Comparison of ENCODE assay signal across 1 cellular context in the genomic region with DNA sequence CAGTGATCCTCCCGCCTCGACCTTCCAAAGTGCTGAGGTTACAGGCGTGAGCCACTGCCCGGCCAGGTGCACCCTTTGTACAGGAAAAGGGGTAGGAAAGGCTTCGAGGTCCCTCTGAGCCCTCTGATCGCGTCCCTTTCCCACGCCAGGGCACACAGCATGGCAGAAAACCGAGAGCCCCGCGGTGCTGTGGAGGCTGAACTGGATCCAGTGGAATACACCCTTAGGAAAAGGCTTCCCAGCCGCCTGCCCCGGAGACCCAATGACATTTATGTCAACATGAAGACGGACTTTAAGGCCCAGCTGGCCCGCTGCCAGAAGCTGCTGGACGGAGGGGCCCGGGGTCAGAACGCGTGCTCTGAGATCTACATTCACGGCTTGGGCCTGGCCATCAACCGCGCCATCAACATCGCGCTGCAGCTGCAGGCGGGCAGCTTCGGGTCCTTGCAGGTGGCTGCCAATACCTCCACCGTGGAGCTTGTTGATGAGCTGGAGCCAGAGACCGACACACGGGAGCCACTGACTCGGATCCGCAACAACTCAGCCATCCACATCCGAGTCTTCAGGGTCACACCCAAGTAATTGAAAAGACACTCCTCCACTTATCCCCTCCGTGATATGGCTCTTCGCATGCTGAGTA.
TF ChIP-seq lines count a peak whose summit lies in the region.

No MANE protein-coding gene starts in this region.

TF ChIP-seq in K562, 482 proteins besides CTCF, POLR2A, EP300 and RAD21 (continued from another document):
- TF ChIP-seq HMGN3 (IDR thresholded peaks at IDR 0.05; ENCODE audit: borderline replicate concordance, extremely low read depth, insufficient read length, low read depth, low read length) (peak; percentile 18), AFF1 (IDR thresholded peaks at IDR 0.05; ENCODE audit: low read depth in 1 of 2, partially characterized antibody in 2 of 2) (no peak), GABPB1 (CRISPR knock-in tag; IDR thresholded peaks at IDR 0.05) (0 out of 2 replicates have a peak, but pooled peaks have one; percentile 41), U2AF1 (optimal IDR thresholded peaks at IDR 0.05; ENCODE audit: low read depth, low read length) (no peak), NELFE (IDR thresholded peaks at IDR 0.05; ENCODE audit: insufficient read depth, insufficient read length) (no peak), ZNF146 (CRISPR knock-in tag; IDR thresholded peaks at IDR 0.05; ENCODE audit: unreplicated experiment) (no peak), TAF7 (tag; IDR thresholded peaks at IDR 0.05) (no peak), SMC3 (conservative IDR thresholded peaks at IDR 0.05; ENCODE audit: insufficient read depth, low read depth, low read length) (0 out of 2 replicates have a peak, but pooled peaks have one; percentile 6), THAP12 (CRISPR knock-in tag; IDR thresholded peaks at IDR 0.05) (no peak), PRDM10 (IDR thresholded peaks at IDR 0.05; ENCODE audit: partially characterized antibody) (no peak), ATF3 (IDR thresholded peaks at IDR 0.05) (no peak), ATF3 (CRISPR knock-in tag; conservative IDR thresholded peaks at IDR 0.05) (no peak), ZNF79 (CRISPR knock-in tag; IDR thresholded peaks at IDR 0.05; ENCODE audit: low read depth) (no peak), FOXA3 (CRISPR knock-in tag; conservative IDR thresholded peaks at IDR 0.05 in 1 of 2, IDR thresholded peaks at IDR 0.05 in 1 of 2) (peak in 1 of 2 experiments; percentile 78; a peak in 1 of 4 replicates), MAFK (IDR thresholded peaks at IDR 0.05; ENCODE audit: low read length) (no peak), ELK3 (CRISPR knock-in tag; IDR thresholded peaks at IDR 0.05) (no peak), MYNN (IDR thresholded peaks at IDR 0.05) (no peak), MYNN (CRISPR knock-in tag; IDR thresholded peaks at IDR 0.05) (no peak), JUN (IDR thresholded peaks at IDR 0.05; ENCODE audit: borderline replicate concordance, low read depth, low read length) (no peak), JUN (CRISPR knock-in tag; IDR thresholded peaks at IDR 0.05; ENCODE audit: borderline replicate concordance) (0 out of 2 replicates have a peak, but pooled peaks have one; percentile 25), ZBTB8A (IDR thresholded peaks at IDR 0.05; ENCODE audit: partially characterized antibody) (no peak), TRIM24 (IDR thresholded peaks at IDR 0.05) (no peak), SAFB (IDR thresholded peaks at IDR 0.05; ENCODE audit: borderline replicate concordance, low read depth, low read length) (no peak), CBX8 (IDR thresholded peaks at IDR 0.05; ENCODE audit: borderline replicate concordance, extremely low read depth, low read depth, low read length, poor library complexity, severe bottlenecking) (no peak), HDAC1 (IDR thresholded peaks at IDR 0.05) (peak in 1 of 2 experiments; percentile 38; a peak in 1 of 4 replicates), CHD4 (IDR thresholded peaks at IDR 0.05; ENCODE audit: insufficient read depth, insufficient replicate concordance, low read depth, low read length, poor library complexity, severe bottlenecking) (no peak)
- TF ChIP-seq, protein P1, sequence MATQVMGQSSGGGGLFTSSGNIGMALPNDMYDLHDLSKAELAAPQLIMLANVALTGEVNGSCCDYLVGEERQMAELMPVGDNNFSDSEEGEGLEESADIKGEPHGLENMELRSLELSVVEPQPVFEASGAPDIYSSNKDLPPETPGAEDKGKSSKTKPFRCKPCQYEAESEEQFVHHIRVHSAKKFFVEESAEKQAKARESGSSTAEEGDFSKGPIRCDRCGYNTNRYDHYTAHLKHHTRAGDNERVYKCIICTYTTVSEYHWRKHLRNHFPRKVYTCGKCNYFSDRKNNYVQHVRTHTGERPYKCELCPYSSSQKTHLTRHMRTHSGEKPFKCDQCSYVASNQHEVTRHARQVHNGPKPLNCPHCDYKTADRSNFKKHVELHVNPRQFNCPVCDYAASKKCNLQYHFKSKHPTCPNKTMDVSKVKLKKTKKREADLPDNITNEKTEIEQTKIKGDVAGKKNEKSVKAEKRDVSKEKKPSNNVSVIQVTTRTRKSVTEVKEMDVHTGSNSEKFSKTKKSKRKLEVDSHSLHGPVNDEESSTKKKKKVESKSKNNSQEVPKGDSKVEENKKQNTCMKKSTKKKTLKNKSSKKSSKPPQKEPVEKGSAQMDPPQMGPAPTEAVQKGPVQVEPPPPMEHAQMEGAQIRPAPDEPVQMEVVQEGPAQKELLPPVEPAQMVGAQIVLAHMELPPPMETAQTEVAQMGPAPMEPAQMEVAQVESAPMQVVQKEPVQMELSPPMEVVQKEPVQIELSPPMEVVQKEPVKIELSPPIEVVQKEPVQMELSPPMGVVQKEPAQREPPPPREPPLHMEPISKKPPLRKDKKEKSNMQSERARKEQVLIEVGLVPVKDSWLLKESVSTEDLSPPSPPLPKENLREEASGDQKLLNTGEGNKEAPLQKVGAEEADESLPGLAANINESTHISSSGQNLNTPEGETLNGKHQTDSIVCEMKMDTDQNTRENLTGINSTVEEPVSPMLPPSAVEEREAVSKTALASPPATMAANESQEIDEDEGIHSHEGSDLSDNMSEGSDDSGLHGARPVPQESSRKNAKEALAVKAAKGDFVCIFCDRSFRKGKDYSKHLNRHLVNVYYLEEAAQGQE (CRISPR knock-in tag; IDR thresholded peaks at IDR 0.05; ENCODE audit: low read depth): 0 out of 2 replicates have a peak, but pooled peaks have one; percentile 13
- TF ChIP-seq, protein P2, sequence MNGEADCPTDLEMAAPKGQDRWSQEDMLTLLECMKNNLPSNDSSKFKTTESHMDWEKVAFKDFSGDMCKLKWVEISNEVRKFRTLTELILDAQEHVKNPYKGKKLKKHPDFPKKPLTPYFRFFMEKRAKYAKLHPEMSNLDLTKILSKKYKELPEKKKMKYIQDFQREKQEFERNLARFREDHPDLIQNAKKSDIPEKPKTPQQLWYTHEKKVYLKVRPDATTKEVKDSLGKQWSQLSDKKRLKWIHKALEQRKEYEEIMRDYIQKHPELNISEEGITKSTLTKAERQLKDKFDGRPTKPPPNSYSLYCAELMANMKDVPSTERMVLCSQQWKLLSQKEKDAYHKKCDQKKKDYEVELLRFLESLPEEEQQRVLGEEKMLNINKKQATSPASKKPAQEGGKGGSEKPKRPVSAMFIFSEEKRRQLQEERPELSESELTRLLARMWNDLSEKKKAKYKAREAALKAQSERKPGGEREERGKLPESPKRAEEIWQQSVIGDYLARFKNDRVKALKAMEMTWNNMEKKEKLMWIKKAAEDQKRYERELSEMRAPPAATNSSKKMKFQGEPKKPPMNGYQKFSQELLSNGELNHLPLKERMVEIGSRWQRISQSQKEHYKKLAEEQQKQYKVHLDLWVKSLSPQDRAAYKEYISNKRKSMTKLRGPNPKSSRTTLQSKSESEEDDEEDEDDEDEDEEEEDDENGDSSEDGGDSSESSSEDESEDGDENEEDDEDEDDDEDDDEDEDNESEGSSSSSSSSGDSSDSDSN (IDR thresholded peaks at IDR 0.05; ENCODE audit: borderline replicate concordance in 1 of 2, low read depth in 2 of 2, low read length in 2 of 2): peak in 1 of 2 experiments; percentile 72; a peak in 1 of 4 replicates
TF ChIP-seq in K562: peak in this region for 37.
